In the genomic region with DNA sequence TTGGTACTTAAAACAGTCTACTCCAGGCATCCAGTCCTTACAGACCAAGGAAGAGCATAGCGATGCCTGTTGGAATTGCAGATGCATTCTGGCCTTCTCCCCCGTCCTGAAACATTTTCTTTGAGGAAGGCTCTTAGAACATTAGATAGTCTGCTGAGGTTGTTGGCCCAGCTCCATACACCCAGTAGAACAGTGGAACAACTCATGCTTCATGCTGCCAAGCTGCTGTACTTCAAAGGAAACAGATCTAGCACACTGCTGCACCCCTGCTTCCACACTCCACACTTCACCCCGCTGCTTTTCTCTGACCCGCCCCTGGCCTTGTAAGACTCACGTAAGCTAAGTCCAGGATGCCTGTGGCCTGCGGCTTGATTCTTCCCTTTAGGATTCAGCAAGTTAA, we compare ENCODE assay signal across 9 cellular contexts. TPM values are rescaled to one million over a fixed set of nuclear protein-coding genes. Genes with fewer than 3 reads are reported as not detected.
DNase-seq lines count a peak whose midpoint lies in the region; ATAC-seq and TF ChIP-seq lines count a peak whose summit lies in the region.
"Had no signal": no experiment of that assay in that cellular context is flagged by ENCODE, and none has a peak within 500 bp of the region (broad histone marks: within the 10 kb centered on the region; RNA-seq: fewer than 3 reads in every experiment).

No MANE protein-coding gene starts in this region.

- H3K36me3 ChIP-seq in OCI-LY7 (ENCODE audit: insufficient read depth, low read length) (no peaks in the 10 kb centered on the region), PC-9 (ENCODE audit: low read depth) (no peaks in the 10 kb centered on the region; the same call in 1 of the 2 replicates)

- H3K4me1 ChIP-seq in OCI-LY7 (ENCODE audit: insufficient read depth, low read length, poor library complexity, severe bottlenecking), result no peaks in the 10 kb centered on the region
- H3K4me1 ChIP-seq in PC-9 (replicated peaks; ENCODE audit: insufficient read depth), result no peaks in the 10 kb centered on the region

- H3K9me3 Mint-ChIP-seq in stimulated activated naive CD8-positive, alpha-beta T cell treated with anti-CD3 and anti-CD28 coated beads, Interleukin-15, amount 100 ng/mL, for 72 hours, result no peaks in the 10 kb centered on the region

- H3K27ac ChIP-seq in OCI-LY7 (ENCODE audit: low read depth, low read length, poor library complexity, severe bottlenecking), result no peak overlapping the region
- H3K27ac ChIP-seq in PC-9, result no peak overlapping the region
- H3K27ac ChIP-seq: 22Rv1 had no signal

- peak; percentile 33 for DNase-seq in DMS 273 (lab: John Stamatoyannopoulos, UW; ENCODE audit: unreplicated experiment)
- DNase-seq in DMS 273 treated with DMSO at 0.1 percent for 48 hours (lab: John Stamatoyannopoulos, UW), result no peak
- peak; percentile 54 for DNase-seq in amniotic stem cell (lab: John Stamatoyannopoulos, UW)
- peak; percentile 22 to 70 for DNase-seq in hippocampal formation (lab: John Stamatoyannopoulos, UW)
- DNase-seq in stimulated activated naive CD8-positive, alpha-beta T cell treated with anti-CD3 and anti-CD28 coated beads, Interleukin-15, amount 100 ng/mL, for 72 hours, result no peak
- DNase-seq in OCI-LY7 (ENCODE audit: low spot score), result no peak
- no peak for DNase-seq in PC-9

- H3K9me3 ChIP-seq in OCI-LY7 (ENCODE audit: low read length) (no peaks in the 10 kb centered on the region), PC-9 (ENCODE audit: insufficient read depth, low read depth) (no peaks in the 10 kb centered on the region)

- peak overlapping the region; percentile 12 to 29 for H3K4me3 Mint-ChIP-seq in stimulated activated naive CD8-positive, alpha-beta T cell treated with anti-CD3 and anti-CD28 coated beads, Interleukin-15, amount 100 ng/mL, for 72 hours

- H3K4me2 ChIP-seq in OCI-LY7 (ENCODE audit: low read length) (no peak overlapping the region), PC-9 (no peak overlapping the region)

- POLR2A ChIA-PET in OCI-LY7 (lab: Charles Lee), result no interaction called here
- POLR2A ChIA-PET in PC-9 (lab: Charles Lee; ENCODE audit: unreplicated experiment), result no interaction called here

- H2AFZ ChIP-seq in OCI-LY7 (ENCODE audit: low read length) (no peak overlapping the region), PC-9 (no peak overlapping the region)

- TF ChIP-seq CTCF in OCI-LY7 (conservative IDR thresholded peaks at IDR 0.05; ENCODE audit: low read length) (no peak), PC-9 (conservative IDR thresholded peaks at IDR 0.05) (no peak)

- no TSS peak for BruUV-seq in OCI-LY7 (replicated peaks; lab: Mats Ljungman, UMichigan)
- no TSS peak for BruUV-seq in PC-9 (replicated peaks; lab: Mats Ljungman, UMichigan)

- H3K27ac Mint-ChIP-seq in stimulated activated naive CD8-positive, alpha-beta T cell treated with anti-CD3 and anti-CD28 coated beads, Interleukin-15, amount 100 ng/mL, for 72 hours, result peak overlapping the region; percentile 12 to 75

- H3K4me3 ChIP-seq in OCI-LY7 (ENCODE audit: low read depth, low read length, poor library complexity, severe bottlenecking) (no peak overlapping the region), PC-9 (no peak overlapping the region)

- peaks cover 79% of the 10 kb centered on the region for H3K4me1 Mint-ChIP-seq in stimulated activated naive CD8-positive, alpha-beta T cell treated with anti-CD3 and anti-CD28 coated beads, Interleukin-15, amount 100 ng/mL, for 72 hours

- H3K9me2 ChIP-seq in OCI-LY7 (ENCODE audit: insufficient read depth, low read length) (no peaks in the 10 kb centered on the region), PC-9 (ENCODE audit: insufficient read depth) (no peaks in the 10 kb centered on the region)

- H4K20me1 ChIP-seq in OCI-LY7 (ENCODE audit: insufficient read depth, low read length) (no peaks in the 10 kb centered on the region), PC-9 (ENCODE audit: insufficient read depth) (no peaks in the 10 kb centered on the region)

- no peaks in the 10 kb centered on the region for H3K27me3 ChIP-seq in PC-9 (ENCODE audit: insufficient read depth, low read depth)

- CTCF ChIA-PET in OCI-LY7 (lab: Charles Lee; ENCODE audit: unreplicated experiment) (no interaction called here), PC-9 (lab: Charles Lee) (no interaction called here)

- intact Hi-C loops in OCI-LY7 (cut with micrococcal nuclease; ENCODE audit: unreplicated experiment) (no loop called here), PC-9 (cut with micrococcal nuclease; ENCODE audit: unreplicated experiment) (loop anchor here (1.0 kb wide), 1 partner anchor 11 kb away; no protein-coding TSS in a partner anchor)

- peaks cover 14% of the 10 kb centered on the region for H3K27me3 Mint-ChIP-seq in stimulated activated naive CD8-positive, alpha-beta T cell treated with anti-CD3 and anti-CD28 coated beads, Interleukin-15, amount 100 ng/mL, for 72 hours

- H3K79me2 ChIP-seq in OCI-LY7 (ENCODE audit: insufficient read depth, low read depth, low read length) (no peaks in the 10 kb centered on the region), PC-9 (ENCODE audit: low read depth) (no peaks in the 10 kb centered on the region)

- ATAC-seq in stimulated activated naive CD8-positive, alpha-beta T cell treated with anti-CD3 and anti-CD28 coated beads, Interleukin-15, amount 100 ng/mL, for 72 hours, result no peak
- no peak for ATAC-seq in GM18858 (IDR thresholded peaks at IDR 0.05; ENCODE audit: unreplicated experiment)

- H3F3A ChIP-seq in PC-9 (ENCODE audit: insufficient read depth, low read depth), result no peaks in the 10 kb centered on the region; the same call in 1 of the 2 replicates

RNA-seq across cellular contexts. Expression of gene NCS1, which starts 33.4 kb away (rescaled TPM):
- total RNA-seq in OCI-LY7 (2014; rRNA removed; shearing (Covaris generic)), result not detected in 2 replicates
- total RNA-seq in OCI-LY7 (2022), result not detected in 2 replicates
- total RNA-seq in PC-9 (2021), result 53.0 and 59.2 TPM in 2 replicates

Comparison
In these comparisons a context has a peak if more than half of its experiments do, and no peak if none do; other contexts are left out.
1. DNase-seq: peak in DMS 273 (single experiment), amniotic stem cell (single experiment) and hippocampal formation (2 of 2); none in DMS 273 treated with DMSO at 0.1 percent for 48 hours (single experiment), stimulated activated naive CD8-positive, alpha-beta T cell treated with anti-CD3 and anti-CD28 coated beads, Interleukin-15, amount 100 ng/mL, for 72 hours (0 of 2), OCI-LY7 (single experiment) and PC-9 (0 of 2).
2. RNA of gene NCS1, which starts 33.4 kb away (total RNA-seq): 53.0 to 59.2 TPM in PC-9; not detected in OCI-LY7; every median in the first group is over 10 times any median in the second.